20 cellular contexts compared by ENCODE assay signal in the genomic region with DNA sequence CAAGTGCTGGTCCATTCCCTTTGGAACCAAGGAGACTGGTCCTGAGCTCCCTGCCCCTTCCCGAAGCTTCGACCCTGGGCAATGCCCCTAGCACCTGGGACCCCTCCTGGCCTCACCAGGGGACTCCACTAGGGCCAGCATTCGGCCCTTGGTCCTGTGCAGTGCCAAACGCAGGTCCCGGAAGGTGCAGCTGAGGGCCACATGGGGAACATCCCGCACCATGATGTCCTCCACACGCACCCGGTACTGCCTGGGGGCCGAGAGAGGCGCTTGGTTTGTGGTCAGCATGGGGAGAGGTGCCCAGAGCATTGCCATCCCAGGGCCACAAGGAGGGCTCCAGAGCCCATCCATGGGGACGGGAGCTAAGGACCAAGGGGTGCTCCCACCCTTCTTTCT. TPM values are rescaled to one million over a fixed set of nuclear protein-coding genes. Genes with fewer than 3 reads are reported as not detected.
"Had no signal": no experiment of that assay in that cellular context is flagged by ENCODE, and none has a peak within 500 bp of the region (broad histone marks: within the 10 kb centered on the region; RNA-seq: fewer than 3 reads in every experiment).

No MANE protein-coding gene starts in this region.

- H3K9me3 ChIP-seq: colonic mucosa, psoas muscle, right lobe of liver, testis, tibial nerve, upper lobe of right lung, vagina had no signal

- H3K27ac ChIP-seq: colonic mucosa, foreskin keratinocyte, neural progenitor cell, parathyroid adenoma, psoas muscle, right lobe of liver, upper lobe of right lung, vagina had no signal

- H2AFZ ChIP-seq: neural progenitor cell, parathyroid adenoma had no signal

- H3K9ac ChIP-seq: neural progenitor cell, parathyroid adenoma had no signal

- H3K27ac Mint-ChIP-seq: endodermal cell; naive thymus-derived CD8-positive, alpha-beta T cell; neural progenitor cell; stimulated activated memory B cell treated with anti-CD40 and anti-IgM and Interleukin-4, amounts not matched to agents 10 μg/mL and 1 μg/mL and 100 μg/mL, for 72 hours had no signal

- H3K4me2 ChIP-seq: neural progenitor cell had no signal

- DNase-seq: foreskin keratinocyte, mammary epithelial cell, occipital lobe had no signal

- H3K27me3 ChIP-seq: colonic mucosa, foreskin keratinocyte, neural progenitor cell, right lobe of liver, testis, tibial nerve, upper lobe of right lung, vagina had no signal

- H3K4me1 Mint-ChIP-seq: stimulated activated memory B cell treated with anti-CD40 and anti-IgM and Interleukin-4, amounts not matched to agents 10 μg/mL and 1 μg/mL and 100 μg/mL, for 72 hours had no signal

- H3K4me1 ChIP-seq: colonic mucosa, foreskin keratinocyte, neural progenitor cell, parathyroid adenoma, psoas muscle, upper lobe of right lung had no signal

- H3K36me3 ChIP-seq: colonic mucosa, neural progenitor cell, right lobe of liver, upper lobe of right lung had no signal

- H3K27me3 Mint-ChIP-seq: naive thymus-derived CD8-positive, alpha-beta T cell; stimulated activated memory B cell treated with anti-CD40 and anti-IgM and Interleukin-4, amounts not matched to agents 10 μg/mL and 1 μg/mL and 100 μg/mL, for 72 hours; stimulated activated naive CD8-positive, alpha-beta T cell treated with anti-CD3 and anti-CD28 coated beads, Interleukin-15, amount 100 ng/mL, for 72 hours had no signal

- H3K9me3 Mint-ChIP-seq: endodermal cell; immature natural killer cell; naive thymus-derived CD8-positive, alpha-beta T cell; neural progenitor cell; stimulated activated memory B cell treated with anti-CD40 and anti-IgM and Interleukin-4, amounts not matched to agents 10 μg/mL and 1 μg/mL and 100 μg/mL, for 72 hours; stimulated activated naive CD8-positive, alpha-beta T cell treated with anti-CD3 and anti-CD28 coated beads, Interleukin-15, amount 100 ng/mL, for 72 hours had no signal

- H3K4me3 Mint-ChIP-seq: endodermal cell; neural progenitor cell; stimulated activated memory B cell treated with anti-CD40 and anti-IgM and Interleukin-4, amounts not matched to agents 10 μg/mL and 1 μg/mL and 100 μg/mL, for 72 hours; stimulated activated naive CD8-positive, alpha-beta T cell treated with anti-CD3 and anti-CD28 coated beads, Interleukin-15, amount 100 ng/mL, for 72 hours had no signal

- H3K4me3 ChIP-seq: colonic mucosa, neural progenitor cell, psoas muscle, right lobe of liver, testis, tibial nerve, upper lobe of right lung, vagina had no signal

RNA-seq across cellular contexts. Expression of a gene that starts 24.5 kb away (rescaled TPM):
- total RNA-seq: dermis blood vessel endothelial cell; endothelial cell of umbilical vein; foreskin keratinocyte; mammary epithelial cell; mononuclear cell; naive thymus-derived CD8-positive, alpha-beta T cell; occipital lobe had no signal
- polyA plus RNA-seq: foreskin keratinocyte; immature natural killer cell; mammary epithelial cell; naive thymus-derived CD8-positive, alpha-beta T cell had no signal

RNA-seq across cellular contexts. Expression of a gene that starts 26.3 kb away (rescaled TPM):
- total RNA-seq: foreskin keratinocyte; mammary epithelial cell; naive thymus-derived CD8-positive, alpha-beta T cell had no signal
- polyA plus RNA-seq: foreskin keratinocyte; immature natural killer cell; mammary epithelial cell; naive thymus-derived CD8-positive, alpha-beta T cell had no signal
